8 cellular contexts compared by ENCODE assay signal in the genomic region with DNA sequence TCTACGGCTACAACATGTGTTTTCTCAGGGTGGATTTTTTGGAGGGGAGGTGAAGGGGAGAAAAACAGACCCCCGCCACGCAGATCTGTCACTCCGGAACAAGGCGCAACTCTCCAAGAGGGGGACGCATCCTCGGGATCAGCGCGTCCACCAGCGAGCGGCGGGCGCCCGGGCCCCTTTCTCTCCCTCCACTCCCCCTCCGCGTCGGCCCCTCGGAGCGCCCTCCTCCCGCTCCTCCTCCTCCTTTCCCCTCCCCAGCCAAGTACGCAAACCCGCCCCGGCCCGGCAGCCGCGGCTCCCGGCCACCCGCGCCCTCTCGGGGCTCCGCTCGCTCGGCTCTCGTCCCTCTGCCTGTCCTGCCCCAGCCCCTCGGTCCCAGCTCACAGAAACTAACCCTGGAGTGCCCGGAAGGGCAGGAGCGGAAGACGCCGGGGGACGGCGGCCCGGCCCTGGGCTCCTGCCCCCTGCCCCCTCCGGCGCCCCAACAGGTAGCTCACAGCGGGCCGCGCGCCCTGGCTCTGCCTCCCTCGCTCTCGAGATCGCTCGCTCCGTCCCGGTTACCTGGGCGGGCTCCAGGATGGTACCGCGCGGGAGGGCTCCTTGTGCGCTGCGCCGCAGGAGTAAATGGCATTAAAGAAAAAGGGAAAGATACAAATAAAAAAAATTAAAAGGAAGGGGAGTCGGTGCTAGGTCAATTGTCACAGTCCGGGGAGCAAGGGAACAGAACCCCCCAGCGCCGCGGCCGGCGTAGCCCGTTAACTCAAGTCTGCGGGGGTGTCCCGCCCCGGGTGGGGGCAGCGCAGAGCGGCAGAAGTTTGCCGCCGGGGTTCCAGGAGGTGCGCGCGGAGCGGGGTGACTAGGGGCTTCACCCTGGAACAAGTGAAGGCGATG.
DNase-seq lines count a peak whose midpoint lies in the region; ATAC-seq and TF ChIP-seq lines count a peak whose summit lies in the region.

No MANE protein-coding gene starts in this region.

- no peak for TF ChIP-seq CTCF in retinal pigment epithelial cell (conservative IDR thresholded peaks at IDR 0.05; ENCODE audit: low read depth, low read length)

- DNase-seq in AG08396 (ENCODE audit: low spot score) = peak; percentile 56
- peak; percentile 7 for DNase-seq in HT1080 (ENCODE audit: low read depth)
- peak in 27 of 51 donors; percentile 26 to 79 (median 52) for DNase-seq in hypothalamus (lab: John Stamatoyannopoulos, UW)
- no peak for DNase-seq in retinal pigment epithelial cell (ENCODE audit: low read depth)
- DNase-seq in COLO829 (ENCODE audit: low spot score) = no peak

- H3K27ac ChIP-seq in angular gyrus (ENCODE audit: low read depth, low read length) = peak overlapping the region; percentile 58

- H3K4me3 ChIP-seq in retinal pigment epithelial cell (ENCODE audit: low read length) = peak overlapping the region; percentile 66

- ATAC-seq in HG02678 (IDR thresholded peaks at IDR 0.05; ENCODE audit: unreplicated experiment) (no peak), HG03571 (IDR thresholded peaks at IDR 0.05; ENCODE audit: unreplicated experiment) (no peak)

Comparison
In these comparisons a context has a peak if more than half of its experiments do, and no peak if none do; other contexts are left out.
1. DNase-seq: peak in AG08396 (single experiment), HT1080 (single experiment) and hypothalamus (27 of 51); none in retinal pigment epithelial cell (single experiment) and COLO829 (single experiment).